In the genomic region with DNA sequence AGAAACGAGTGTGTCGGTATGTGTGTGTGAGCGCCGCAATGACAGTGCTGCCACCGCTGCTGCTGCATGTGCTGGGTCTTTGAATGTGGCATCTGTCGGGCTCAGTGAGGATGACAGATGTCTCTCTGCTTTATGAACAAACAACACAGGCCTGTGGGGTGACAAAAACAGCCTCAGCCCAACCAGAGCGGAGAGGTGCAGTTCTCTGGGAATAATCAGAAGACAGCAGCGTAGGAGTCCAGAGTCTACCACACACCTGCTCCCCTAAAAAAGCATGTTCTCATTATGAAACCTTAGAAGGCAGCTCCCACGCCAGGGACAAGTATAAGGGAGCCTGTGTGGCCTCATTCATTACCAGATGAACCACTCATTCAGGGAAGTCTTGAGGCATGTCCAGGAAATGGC, we compare ENCODE assay signal across 28 cellular contexts.
DNase-seq lines count a peak whose midpoint lies in the region; ATAC-seq and TF ChIP-seq lines count a peak whose summit lies in the region.
"Had no signal": no experiment of that assay in that cellular context is flagged by ENCODE, and none has a peak within 500 bp of the region (broad histone marks: within the 10 kb centered on the region; RNA-seq: fewer than 3 reads in every experiment).

No MANE protein-coding gene starts in this region.

- 0 out of 2 replicates have a peak overlapping the region, but pooled peaks have one; percentile 22 for H2BK20ac ChIP-seq in IMR-90 (ENCODE audit: low read depth, low read length)

- H3K27ac Mint-ChIP-seq in progenitor cell of endocrine pancreas: peak overlapping the region; percentile 77
- H3K27ac Mint-ChIP-seq: activated T-cell treated with anti-CD3 and anti-CD28 coated beads, Interleukin-2, amount 50 U/mL, for 24 hours; mesothelial cell of epicardium; naive thymus-derived CD8-positive, alpha-beta T cell; type B pancreatic cell had no signal

- H3K56ac ChIP-seq in IMR-90 (ENCODE audit: extremely low read depth, insufficient read depth, low read length): no peak overlapping the region

- in situ Hi-C loops in IMR-90 (cut with MboI; ENCODE audit: low sequenced_read_pairs): no loop called here

- H3K9ac ChIP-seq in IMR-90 (ENCODE audit: low read depth, low read length): no peak overlapping the region
- no peak overlapping the region for H3K9ac ChIP-seq in SK-N-SH

- H2AK9ac ChIP-seq in IMR-90 (replicated peaks; ENCODE audit: low read depth, low read length, poor library complexity): peak overlapping the region; percentile 20

- no peaks in the 10 kb centered on the region for H3K27me3 ChIP-seq in IMR-90 (ENCODE audit: control insufficient read depth, insufficient read depth, low read length)
- no peaks in the 10 kb centered on the region for H3K27me3 ChIP-seq in SK-N-SH (ENCODE audit: insufficient read depth)
- H3K27me3 ChIP-seq: BE2C, gastrocnemius medialis, left lung, pancreas, stomach had no signal

- no peak for TF ChIP-seq RAD21 in IMR-90 (IDR thresholded peaks at IDR 0.05; ENCODE audit: low read length)
- no peak for TF ChIP-seq RAD21 in SK-N-SH (IDR thresholded peaks at IDR 0.05; ENCODE audit: low read length)

- H3K4me1 Mint-ChIP-seq in progenitor cell of endocrine pancreas (ENCODE audit: low read depth): no peaks in the 10 kb centered on the region

- no peak for TF ChIP-seq POLR2A in IMR-90 (IDR thresholded peaks at IDR 0.05; ENCODE audit: low read depth, low read length)

- H3K18ac ChIP-seq in IMR-90 (ENCODE audit: low read depth, low read length): no peak overlapping the region; the same call in 1 of the 2 replicates

- H3K9me3 Mint-ChIP-seq in progenitor cell of endocrine pancreas (ENCODE audit: low read depth): no peaks in the 10 kb centered on the region
- H3K9me3 Mint-ChIP-seq: activated T-cell treated with anti-CD3 and anti-CD28 coated beads, Interleukin-2, amount 50 U/mL, for 24 hours; mesothelial cell of epicardium; type B pancreatic cell had no signal

- BruUV-seq in IMR-90 (replicated peaks; lab: Mats Ljungman, UMichigan): no TSS peak

- H3K23ac ChIP-seq in IMR-90 (ENCODE audit: low read depth, low read length): no peak overlapping the region

- H3K4me3 ChIP-seq in IMR-90 (ENCODE audit: insufficient read depth, low read depth, low read length) (no peak overlapping the region), SK-N-SH (ENCODE audit: low read depth in 2 of 2, low read length in 1 of 2) (no peak overlapping the region)
- H3K4me3 ChIP-seq: A549, coronary artery, gastrocnemius medialis, left lung, pancreas, stomach had no signal

- H3K27ac ChIP-seq in IMR-90 (ENCODE audit: insufficient read depth, low read length) (no peak overlapping the region), caudate nucleus (ENCODE audit: low read depth, low read length) (peak overlapping the region; percentile 54), SK-N-SH (ENCODE audit: low read depth in 2 of 2, low read length in 1 of 2) (peak overlapping the region in 1 of 2 experiments; percentile 97; a peak in 2 of 4 replicates)
- H3K27ac ChIP-seq: coronary artery, HL-60, left lung, pancreas, stomach had no signal

- intact Hi-C loops in IMR-90 (cut with micrococcal nuclease): no loop called here

- DNase-seq in Ammon's horn (ENCODE audit: low spot score) (peak; percentile 28), IMR-90 (no peak), caudate nucleus (lab: John Stamatoyannopoulos, UW) (peak in 28 of 61 donors; percentile 5 to 75 (median 34)), progenitor cell of endocrine pancreas (ENCODE audit: low spot score, unreplicated experiment) (no peak), NCI-H526 (lab: John Stamatoyannopoulos, UW) (no peak), SK-N-SH (no peak)
- no peak for DNase-seq in stimulated activated CD4-positive, alpha-beta T cell treated with anti-CD3 and anti-CD28 coated beads, Interleukin-12 subunit alpha, Interleukin-12 subunit beta, amount 100 ng/mL, for 4 hours
- DNase-seq: activated CD4-positive, alpha-beta T cell treated with anti-CD3 and anti-CD28 coated beads for 48 hours; activated naive CD4-positive, alpha-beta T cell; activated T-cell treated with anti-CD3 and anti-CD28 coated beads, Interleukin-2, amount 50 U/mL, for 24 hours; BE2C; DMS79 treated with DMSO at 0.1 percent for 48 hours; gastrocnemius medialis; H7; left lung; naive thymus-derived CD8-positive, alpha-beta T cell; NCI-H187 treated with DMSO at 0.1 percent for 48 hours; NCI-H510A; pancreas; stomach; T-helper 2 cell had no signal

- TF ChIP-seq CTCF in IMR-90 (conservative IDR thresholded peaks at IDR 0.05; ENCODE audit: low read depth, low read length): no peak
- TF ChIP-seq CTCF in progenitor cell of endocrine pancreas (IDR thresholded peaks at IDR 0.05; ENCODE audit: unreplicated experiment): no peak
- no peak for TF ChIP-seq CTCF in SK-N-SH (IDR thresholded peaks at IDR 0.05)

- POLR2A ChIA-PET in IMR-90 (lab: Charles Lee; ENCODE audit: unreplicated experiment): no interaction called here
- POLR2A ChIA-PET in SK-N-SH (lab: Yijun Ruan, JAX): no interaction called here

- H3K4ac ChIP-seq in IMR-90 (ENCODE audit: low read depth, low read length): peak overlapping the region; percentile 39

- H2AFZ ChIP-seq in IMR-90 (replicated peaks; ENCODE audit: low read length, poor library complexity) (no peak overlapping the region), SK-N-SH (ENCODE audit: low read depth) (no peak overlapping the region)

- CTCF ChIA-PET in IMR-90 (lab: Yijun Ruan, JAX): no interaction called here
- CTCF ChIA-PET in SK-N-SH (lab: Yijun Ruan, JAX): no interaction called here

- H2BK5ac ChIP-seq in IMR-90 (ENCODE audit: low read depth, low read length, poor library complexity, severe bottlenecking): no peak overlapping the region

- H3K9me3 ChIP-seq in IMR-90 (ENCODE audit: control insufficient read depth, insufficient read depth, low read length): no peaks in the 10 kb centered on the region
- no peaks in the 10 kb centered on the region for H3K9me3 ChIP-seq in SK-N-SH
- H3K9me3 ChIP-seq: A549, BE2C, gastrocnemius medialis, left lung, pancreas, stomach had no signal

- H3K4me1 ChIP-seq in IMR-90 (ENCODE audit: control insufficient read depth, insufficient read depth, low read length) (peaks cover 14% of the 10 kb centered on the region), SK-N-SH (ENCODE audit: control insufficient read depth in 1 of 2, insufficient read depth in 2 of 2, low read depth in 1 of 2, low read length in 1 of 2) (peaks cover 4 to 23% of the 10 kb centered on the region in 2 experiments)
- H3K4me1 ChIP-seq: left lung, pancreas had no signal

- H4K20me1 ChIP-seq in IMR-90 (ENCODE audit: insufficient read depth, low read length) (no peaks in the 10 kb centered on the region), SK-N-SH (ENCODE audit: insufficient read depth) (no peaks in the 10 kb centered on the region)

- dilution Hi-C loops in IMR-90 (cut with HindIII; ENCODE audit: low sequenced_read_pairs, unreplicated experiment): no loop called here

- ATAC-seq in IMR-90 (ENCODE audit: low read depth): no peak
- ATAC-seq in GM19023 (IDR thresholded peaks at IDR 0.05; ENCODE audit: unreplicated experiment): no peak
- ATAC-seq: A549; left lung; naive thymus-derived CD8-positive, alpha-beta T cell; pancreas; sciatic nerve had no signal

- peak overlapping the region; percentile 9; the same call in 1 of the 2 replicates for H2AK5ac ChIP-seq in IMR-90 (ENCODE audit: low read depth, low read length)

- peaks cover 5% of the 10 kb centered on the region; the same call in 1 of the 2 replicates for H3K79me2 ChIP-seq in SK-N-SH (ENCODE audit: insufficient read depth)

- H3K4me3 Mint-ChIP-seq in progenitor cell of endocrine pancreas (ENCODE audit: low read depth): no peak overlapping the region
- H3K4me3 Mint-ChIP-seq: activated T-cell treated with anti-CD3 and anti-CD28 coated beads, Interleukin-2, amount 50 U/mL, for 24 hours; mesothelial cell of epicardium; type B pancreatic cell had no signal

- H4K5ac ChIP-seq in IMR-90 (ENCODE audit: low read depth, low read length): no peak overlapping the region

- peaks cover 34% of the 10 kb centered on the region for H3F3A ChIP-seq in SK-N-SH (replicated peaks; ENCODE audit: insufficient read depth)

- H3K36me3 ChIP-seq in IMR-90 (ENCODE audit: control insufficient read depth, insufficient read depth, low read length) (no peaks in the 10 kb centered on the region), SK-N-SH (replicated peaks in 1 of 2; ENCODE audit: control insufficient read depth in 1 of 2, insufficient read depth in 2 of 2, low read length in 1 of 2) (peaks cover 0 to 3% of the 10 kb centered on the region in 2 experiments)
- H3K36me3 ChIP-seq: BE2C, gastrocnemius medialis, left lung, pancreas, stomach had no signal

- peak overlapping the region; percentile 90 for H2BK120ac ChIP-seq in IMR-90 (ENCODE audit: low read depth, low read length)

- H3K36me3 Mint-ChIP-seq in progenitor cell of endocrine pancreas (ENCODE audit: insufficient read depth): no peaks in the 10 kb centered on the region
- H3K36me3 Mint-ChIP-seq: mesothelial cell of epicardium; naive thymus-derived CD8-positive, alpha-beta T cell; type B pancreatic cell had no signal

- H3K14ac ChIP-seq in IMR-90 (replicated peaks; ENCODE audit: low read depth, low read length): 0 out of 2 replicates have a peak overlapping the region, but pooled peaks have one; percentile 30

- no peaks in the 10 kb centered on the region for H3K9me2 ChIP-seq in SK-N-SH

- no CpG with 5 or more reads among the region's 9 CpGs for WGBS in IMR-90 (ENCODE audit: extremely low coverage in 2 of 2, insufficient read length in 1 of 2), 2 experiments
- WGBS in SK-N-SH (ENCODE audit: low lambda C conversion rate): 98% methylated on average over 9 of the region's 9 CpGs

- peaks cover 22% of the 10 kb centered on the region for H3K9me1 ChIP-seq in IMR-90 (ENCODE audit: insufficient read depth, low read length)

- peak overlapping the region; percentile 32 for H2BK15ac ChIP-seq in IMR-90 (ENCODE audit: low read depth, low read length)

- H3K4me2 ChIP-seq in IMR-90 (ENCODE audit: low read depth, low read length) (no peak overlapping the region), SK-N-SH (no peak overlapping the region)
- H3K4me2 ChIP-seq: A549 had no signal

- H3K27me3 Mint-ChIP-seq in progenitor cell of endocrine pancreas: peaks cover 9% of the 10 kb centered on the region
- H3K27me3 Mint-ChIP-seq: activated T-cell treated with anti-CD3 and anti-CD28 coated beads, Interleukin-2, amount 50 U/mL, for 24 hours had no signal

- H3K79me1 ChIP-seq in IMR-90 (ENCODE audit: low read depth in 1 of 2, low read length in 2 of 2): peaks cover 0 to 19% of the 10 kb centered on the region in 2 experiments; a peak in 3 of 4 replicates

- TF ChIP-seq EP300 in SK-N-SH (IDR thresholded peaks at IDR 0.05; ENCODE audit: borderline replicate concordance in 1 of 2, low read depth in 1 of 2, low read length in 1 of 2): no peak

- H4K91ac ChIP-seq in IMR-90 (ENCODE audit: insufficient read depth, low read depth, low read length): peak overlapping the region; percentile 70; the same call in 1 of the 2 replicates

- H4K8ac ChIP-seq in IMR-90 (ENCODE audit: low read depth in 2 of 2, low read length in 2 of 2): 0 out of 4 replicates have a peak overlapping the region, but pooled peaks of 1 of the 2 experiments have one; percentile 11

TF ChIP-seq in IMR-90, 13 proteins besides CTCF, POLR2A, EP300 and RAD21 (continues in another document):
- TF ChIP-seq FOS (IDR thresholded peaks at IDR 0.05; ENCODE audit: low read depth, low read length): no peak

TF ChIP-seq in SK-N-SH, 30 proteins besides CTCF, POLR2A, EP300 and RAD21 (continues in another document):
- no peak for TF ChIP-seq FOSL2 (IDR thresholded peaks at IDR 0.05; ENCODE audit: borderline replicate concordance, low read depth)
- TF ChIP-seq FOXM1 (IDR thresholded peaks at IDR 0.05; ENCODE audit: low read depth): no peak
